In genomic region chr2:233854241-233854981, GRCh38 we compare ENCODE assay signal across 7 cellular contexts. TPM values are rescaled to one million over a fixed set of nuclear protein-coding genes. Genes with fewer than 3 reads are reported as not detected.
DNase-seq lines count a peak whose midpoint lies in the region; ATAC-seq, FAIRE-seq and TF ChIP-seq lines count a peak whose summit lies in the region.

HJURP (minus strand) TSS chr2:233854535; CDS start chr2:233854500, 35 bp downstream.

- peak within 1 kb of the TSS; percentile 99 for H3K27ac Mint-ChIP-seq in T-helper 2 cell treated with Interferon-gamma antibody and Interleukin-4, amounts not matched to agents 5 μg/mL and 100 μg/mL, for 36 hours
- H3K27ac Mint-ChIP-seq in astrocyte (ENCODE audit: unreplicated experiment) = peak within 1 kb of the TSS; percentile 91

- FAIRE-seq in astrocyte (lab: Jason Lieb, UNC) = no peak

- DNase-seq in NCI-H2029 (lab: John Stamatoyannopoulos, UW) = peak; percentile 92
- DNase-seq in T-helper 2 cell treated with Interferon-gamma antibody and Interleukin-4, amounts not matched to agents 5 μg/mL and 100 μg/mL, for 36 hours (ENCODE audit: low spot score) = peak; percentile 95
- peak; percentile 92 for DNase-seq in astrocyte (ENCODE audit: low read depth)
- DNase-seq in hepatic stellate cell (ENCODE audit: low spot score) = peak; percentile 100
- peak; percentile 98 for DNase-seq in retina

- H3K9me3 Mint-ChIP-seq in T-helper 2 cell treated with Interferon-gamma antibody and Interleukin-4, amounts not matched to agents 5 μg/mL and 100 μg/mL, for 36 hours = no peaks in the 10 kb centered on the region
- no peaks in the 10 kb centered on the region for H3K9me3 Mint-ChIP-seq in astrocyte (ENCODE audit: unreplicated experiment)

- peaks cover 38% of the 10 kb centered on the region for H3K4me1 Mint-ChIP-seq in T-helper 2 cell treated with Interferon-gamma antibody and Interleukin-4, amounts not matched to agents 5 μg/mL and 100 μg/mL, for 36 hours (ENCODE audit: low read depth)
- H3K4me1 Mint-ChIP-seq in astrocyte (ENCODE audit: low read depth, unreplicated experiment) = peaks cover 4% of the 10 kb centered on the region

- peak within 1 kb of the TSS; percentile 85 for H2AFZ ChIP-seq in astrocyte (ENCODE audit: low read depth, low read length)

- H3K4me3 Mint-ChIP-seq in T-helper 2 cell treated with Interferon-gamma antibody and Interleukin-4, amounts not matched to agents 5 μg/mL and 100 μg/mL, for 36 hours = peak within 1 kb of the TSS; percentile 100
- H3K4me3 Mint-ChIP-seq in astrocyte (ENCODE audit: unreplicated experiment) = peak within 1 kb of the TSS; percentile 99

- H3K4me2 ChIP-seq in astrocyte (ENCODE audit: low read length) = peak within 1 kb of the TSS; percentile 93

- H3K27me3 Mint-ChIP-seq in T-helper 2 cell treated with Interferon-gamma antibody and Interleukin-4, amounts not matched to agents 5 μg/mL and 100 μg/mL, for 36 hours (ENCODE audit: low read depth) = peaks cover under 1% of the 10 kb centered on the region
- H3K27me3 Mint-ChIP-seq in astrocyte (ENCODE audit: low read depth, unreplicated experiment) = no peaks in the 10 kb centered on the region

- H3K27ac ChIP-seq in astrocyte (ENCODE audit: low read depth, low read length) = peak within 1 kb of the TSS; percentile 67

- H3K9me3 ChIP-seq in astrocyte (ENCODE audit: insufficient read depth, low read depth, low read length) = no peaks in the 10 kb centered on the region

- H4K20me1 ChIP-seq in astrocyte (ENCODE audit: insufficient read depth, low read length) = no peaks in the 10 kb centered on the region

- H3K36me3 ChIP-seq in astrocyte (ENCODE audit: insufficient read depth, low read length) = peaks cover under 1% of the 10 kb centered on the region

- H3K4me3 ChIP-seq in astrocyte (ENCODE audit: insufficient read depth, low read depth, low read length) = peak within 1 kb of the TSS; percentile 77

- no peak for TF ChIP-seq CTCF in astrocyte (IDR thresholded peaks at IDR 0.05; ENCODE audit: insufficient read depth, low read depth, low read length)

- ATAC-seq in GM18508 (IDR thresholded peaks at IDR 0.05; ENCODE audit: insufficient read depth, unreplicated experiment) = peak; percentile 84
- ATAC-seq in HG02981 (IDR thresholded peaks at IDR 0.05; ENCODE audit: unreplicated experiment) = peak; percentile 95

- no peaks in the 10 kb centered on the region for H3K27me3 ChIP-seq in astrocyte (ENCODE audit: insufficient read depth, low read length)

- peak within 1 kb of the TSS; percentile 87 for H3K9ac ChIP-seq in astrocyte (ENCODE audit: low read length)

- peaks cover 8% of the 10 kb centered on the region for H3K4me1 ChIP-seq in astrocyte (ENCODE audit: insufficient read depth, low read length)

- H3K79me2 ChIP-seq in astrocyte (ENCODE audit: insufficient read depth, low read length) = peaks cover 49% of the 10 kb centered on the region

- H3K36me3 Mint-ChIP-seq in T-helper 2 cell treated with Interferon-gamma antibody and Interleukin-4, amounts not matched to agents 5 μg/mL and 100 μg/mL, for 36 hours (ENCODE audit: low read depth) = peaks cover 45% of the 10 kb centered on the region
- no peaks in the 10 kb centered on the region for H3K36me3 Mint-ChIP-seq in astrocyte (ENCODE audit: low read depth, unreplicated experiment)

RNA-seq across cellular contexts. Expression of gene HJURP, which starts in this region (rescaled TPM):
- total RNA-seq in astrocyte = 2.7 and 5.9 TPM in 2 replicates

Comparison
In these comparisons a context has a peak if more than half of its experiments do, and no peak if none do; other contexts are left out.
1. Peak in every context shown above with its lines: DNase-seq, ATAC-seq, H3K4me3 ChIP-seq and H3K27ac ChIP-seq.